In genomic region chr13:100195568-100195967, GRCh38 we compare ENCODE assay signal across 22 cellular contexts.
"Had no signal": no experiment of that assay in that cellular context is flagged by ENCODE, and none has a peak within 500 bp of the region (broad histone marks: within the 10 kb centered on the region; RNA-seq: fewer than 3 reads in every experiment).

No MANE protein-coding gene starts in this region.

- DNase-seq: activated CD4-positive, alpha-beta T cell treated with anti-CD3 and anti-CD28 coated beads for 4 hours; activated CD4-positive, alpha-beta T cell treated with anti-CD3 and anti-CD28 coated beads, Interleukin-2, amount 50 U/mL, for 48 hours; activated CD4-positive, CD25-positive, alpha-beta regulatory T cell; activated CD8-positive, alpha-beta memory T cell treated with anti-CD3 and anti-CD28 coated beads, Interleukin-2, amount 50 U/mL, for 48 hours; activated naive CD4-positive, alpha-beta T cell; activated naive CD8-positive, alpha-beta T cell treated with anti-CD3 and anti-CD28 coated beads for 36 hours; activated T-cell treated with anti-CD3 and anti-CD28 coated beads, Interleukin-2, amount 50 U/mL, for 4 hours; effector CD8-positive, alpha-beta T cell; foreskin keratinocyte; left ventricle myocardium superior; mammary epithelial cell; midbrain; pancreas; right cardiac atrium; stimulated activated CD4-positive, alpha-beta T cell treated with anti-CD3 and anti-CD28 coated beads, Interleukin-12 subunit alpha, Interleukin-12 subunit beta, amount 100 ng/mL, for 4 hours; stimulated activated CD4-positive, alpha-beta T cell treated with anti-CD3 and anti-CD28 coated beads, Interleukin-4, amount 100 ng/mL, for 4 hours; substantia nigra; T1000; thyroid gland; upper lobe of right lung had no signal

- H2AFZ ChIP-seq: hepatocyte had no signal

- ATAC-seq: activated T-cell treated with anti-CD3 and anti-CD28 coated beads, Interleukin-2, amount 50 U/mL, for 4 hours; foreskin keratinocyte; left ventricle myocardium superior; natural killer cell treated with Interleukin-12 subunit alpha and Interleukin-12 subunit beta and Interleukin-15 and Interleukin-18, amount 100 ng/mL, for 72 hours; pancreas; right cardiac atrium; upper lobe of right lung had no signal

- H3K27ac ChIP-seq: foreskin keratinocyte, hepatocyte, pancreas, thyroid gland, upper lobe of right lung had no signal

- H3K4me1 ChIP-seq: foreskin keratinocyte, upper lobe of right lung had no signal

- H3K4me2 ChIP-seq: hepatocyte had no signal

- H3K36me3 ChIP-seq: pancreas, thyroid gland, upper lobe of right lung had no signal

- H3K9me3 ChIP-seq: pancreas, thyroid gland, upper lobe of right lung had no signal

- H3K27me3 ChIP-seq: foreskin keratinocyte, hepatocyte, pancreas, thyroid gland, upper lobe of right lung had no signal

- H3K4me3 ChIP-seq: hepatocyte, pancreas, thyroid gland, upper lobe of right lung had no signal
